ENCODE assay signal across 30 cellular contexts in the genomic region with DNA sequence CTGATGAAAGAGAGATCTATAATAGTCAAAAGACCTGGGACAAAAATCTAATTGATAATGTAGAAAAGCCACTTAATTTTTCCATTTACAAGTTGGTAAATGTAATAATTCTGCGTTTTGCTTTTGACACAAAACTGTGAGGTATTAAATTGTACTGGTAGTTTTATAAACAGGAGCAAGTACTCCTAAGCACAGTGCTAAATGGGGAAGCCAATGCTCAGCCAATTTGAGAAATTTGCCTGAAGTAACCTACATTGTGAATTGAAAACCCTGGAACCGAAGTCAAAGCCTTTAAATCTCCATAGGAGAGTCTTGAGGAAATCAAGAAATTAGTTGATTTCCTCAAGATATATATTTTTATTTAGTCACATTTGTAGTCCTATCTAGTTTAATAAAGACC.
"Had no signal": no experiment of that assay in that cellular context is flagged by ENCODE, and none has a peak within 500 bp of the region (broad histone marks: within the 10 kb centered on the region; RNA-seq: fewer than 3 reads in every experiment).

No MANE protein-coding gene starts in this region.

- H3K4me3 ChIP-seq: esophagus muscularis mucosa, gastrocnemius medialis, heart left ventricle had no signal

- DNase-seq: activated CD4-positive, alpha-beta memory T cell treated with anti-CD3 and anti-CD28 coated beads for 36 hours; activated CD4-positive, alpha-beta T cell treated with anti-CD3 and anti-CD28 coated beads for 36 hours; activated CD4-positive, alpha-beta T cell treated with anti-CD3 and anti-CD28 coated beads, Interleukin-2, amount 10 ng/mL, durations not matched to agents 24 days and 14 days; activated CD4-positive, CD25-positive, alpha-beta regulatory T cell; activated CD4-positive, CD25-positive, alpha-beta regulatory T cell treated with anti-CD3 and anti-CD28 coated beads, Interleukin-2, amount 50 U/mL, for 72 hours; activated CD8-positive, alpha-beta memory T cell treated with anti-CD3 and anti-CD28 coated beads, Interleukin-2, amount 10 ng/mL, durations not matched to agents 7 days and 5 days; activated CD8-positive, alpha-beta memory T cell treated with anti-CD3 and anti-CD28 coated beads, Interleukin-2, amount 50 U/mL, for 4 hours; activated CD8-positive, alpha-beta T cell treated with anti-CD3 and anti-CD28 coated beads, Interleukin-2, amount 10 ng/mL, durations not matched to agents 7 days and 5 days; activated effector memory CD4-positive, alpha-beta T cell treated with anti-CD3 and anti-CD28 coated beads, Interleukin-2, amount 50 U/mL, for 16 hours; activated naive CD4-positive, alpha-beta T cell treated with anti-CD3 and anti-CD28 coated beads, Interleukin-2, amount 10 ng/mL, durations not matched to agents 7 days and 5 days; activated naive CD8-positive, alpha-beta T cell treated with anti-CD3 and anti-CD28 coated beads, Interleukin-2, amount 10 ng/mL, durations not matched to agents 7 days and 5 days; activated T-cell treated with anti-CD3 and anti-CD28 coated beads, Interleukin-2, amount 50 U/mL, for 1 hour; activated T-cell treated with anti-CD3 and anti-CD28 coated beads, Interleukin-2, amount 50 U/mL, for 48 hours; caudate nucleus; cortex of kidney; dermis blood vessel endothelial cell; effector CD4-positive, alpha-beta T cell; effector memory CD8-positive, alpha-beta T cell; erythroblast; foreskin keratinocyte; gastrocnemius medialis; glutamatergic neuron; heart left ventricle; T-helper 1 cell; T-helper 17 cell; T1000 had no signal

- H3K27ac ChIP-seq: esophagus muscularis mucosa, foreskin keratinocyte, gastrocnemius medialis, heart left ventricle had no signal

- ATAC-seq: activated CD4-positive, alpha-beta T cell treated with anti-CD3 and anti-CD28 coated beads for 36 hours; activated CD8-positive, alpha-beta memory T cell treated with anti-CD3 and anti-CD28 coated beads, Interleukin-2, amount 10 ng/mL, durations not matched to agents 7 days and 5 days; activated CD8-positive, alpha-beta T cell treated with anti-CD3 and anti-CD28 coated beads, Interleukin-2, amount 10 ng/mL, durations not matched to agents 7 days and 5 days; activated naive CD4-positive, alpha-beta T cell treated with anti-CD3 and anti-CD28 coated beads, Interleukin-2, amount 50 U/mL, for 72 hours; effector memory CD8-positive, alpha-beta T cell; foreskin keratinocyte; gastrocnemius medialis; heart left ventricle; T-helper 17 cell had no signal

- H3K36me3 ChIP-seq: esophagus muscularis mucosa, gastrocnemius medialis, heart left ventricle had no signal

- H3K9me3 ChIP-seq: gastrocnemius medialis had no signal

- H3K4me1 ChIP-seq: foreskin keratinocyte, gastrocnemius medialis, heart left ventricle had no signal

- FAIRE-seq: astrocyte, colon had no signal

- H3K27me3 ChIP-seq: esophagus muscularis mucosa, foreskin keratinocyte, gastrocnemius medialis, heart left ventricle had no signal
